19 cellular contexts compared by ENCODE assay signal in genomic region chr11:104320091-104320490, GRCh38.
"Had no signal": no experiment of that assay in that cellular context is flagged by ENCODE, and none has a peak within 500 bp of the region (broad histone marks: within the 10 kb centered on the region; RNA-seq: fewer than 3 reads in every experiment).

No MANE protein-coding gene starts in this region.

- H3K36me3 ChIP-seq: ascending aorta, colonic mucosa, heart left ventricle, tibial artery, uterus had no signal

- H3K27me3 ChIP-seq: ascending aorta, colonic mucosa, heart left ventricle, tibial artery, uterus had no signal

- H3K4me3 ChIP-seq: ascending aorta, colonic mucosa, heart left ventricle, lung, tibial artery, uterus had no signal

- DNase-seq: activated naive CD4-positive, alpha-beta T cell treated with Interleukin-2 at 50 U/mL for 16 hours; activated T-cell treated with anti-CD3 and anti-CD28 coated beads for 4 hours; caudate nucleus; colonic mucosa; heart left ventricle; left colon; naive thymus-derived CD8-positive, alpha-beta T cell; stimulated activated CD4-positive, alpha-beta T cell treated with anti-CD3 and anti-CD28 coated beads, Interleukin-12 subunit alpha, Interleukin-12 subunit beta, amount 100 ng/mL, for 4 hours; stimulated activated CD4-positive, alpha-beta T cell treated with anti-CD3 and anti-CD28 coated beads, Interleukin-2, amount 100 ng/mL, for 48 hours; stimulated activated naive B cell treated with anti-CD40 and anti-IgM and Interleukin-4, amounts not matched to agents 10 μg/mL and 1 μg/mL and 100 μg/mL, for 72 hours; tibial artery; uterus had no signal

- H2AFZ ChIP-seq: parathyroid adenoma had no signal

- H3K27ac ChIP-seq: ascending aorta, colonic mucosa, heart left ventricle, parathyroid adenoma, tibial artery, uterus had no signal

- H3K4me1 ChIP-seq: ascending aorta, colonic mucosa, heart left ventricle, parathyroid adenoma, tibial artery, uterus had no signal

- ATAC-seq: activated T-helper 17 cell treated with anti-CD3 and anti-CD28 coated beads, Interleukin-2, amount 50 U/mL, for 72 hours; esophagus mucosa; heart left ventricle; left colon; naive thymus-derived CD8-positive, alpha-beta T cell; stimulated activated naive B cell treated with anti-CD40 and anti-IgM and Interleukin-4, amounts not matched to agents 10 μg/mL and 1 μg/mL and 100 μg/mL, for 72 hours had no signal

- H3K9me3 ChIP-seq: colonic mucosa, tibial artery, uterus had no signal

- FAIRE-seq: endometrium, frontal cortex had no signal

- H3K79me2 ChIP-seq: parathyroid adenoma had no signal
